ENCODE assay signal across 22 cellular contexts in genomic region chr2:99622578-99622977, GRCh38.
"Had no signal": no experiment of that assay in that cellular context is flagged by ENCODE, and none has a peak within 500 bp of the region (broad histone marks: within the 10 kb centered on the region; RNA-seq: fewer than 3 reads in every experiment).

No MANE protein-coding gene starts in this region.

- ATAC-seq: activated CD8-positive, alpha-beta memory T cell treated with anti-CD3 and anti-CD28 coated beads, Interleukin-2, amount 10 ng/mL, durations not matched to agents 7 days and 5 days; left lobe of liver; naive thymus-derived CD8-positive, alpha-beta T cell; stimulated activated naive CD8-positive, alpha-beta T cell treated with anti-CD3 and anti-CD28 coated beads, Interleukin-15, amount 100 ng/mL, for 72 hours had no signal

- H3K4me3 Mint-ChIP-seq: activated CD4-positive, alpha-beta memory T cell treated with anti-CD3 and anti-CD28 coated beads, Interleukin-2, amount 10 ng/mL, durations not matched to agents 7 days and 5 days; activated CD8-positive, alpha-beta memory T cell treated with anti-CD3 and anti-CD28 coated beads, Interleukin-2, amount 10 ng/mL, durations not matched to agents 7 days and 5 days; central memory CD8-positive, alpha-beta T cell; naive thymus-derived CD8-positive, alpha-beta T cell; stimulated activated naive CD8-positive, alpha-beta T cell treated with anti-CD3 and anti-CD28 coated beads, Interleukin-15, amount 100 ng/mL, for 72 hours had no signal

- H3K27ac ChIP-seq: breast epithelium, colonic mucosa, epithelial cell of prostate, lower lobe of right lung, neutrophil, ovary, prostate gland had no signal

- H3K36me3 ChIP-seq: breast epithelium, colonic mucosa, heart right ventricle, lower lobe of right lung, neutrophil, ovary, prostate gland, transverse colon had no signal

- H3K4me3 ChIP-seq: breast epithelium, colonic mucosa, heart right ventricle, lower lobe of right lung, ovary, prostate gland, transverse colon had no signal

- H3K4me1 ChIP-seq: breast epithelium, colonic mucosa, lower lobe of right lung, prostate gland had no signal

- H3K36me3 Mint-ChIP-seq: activated CD8-positive, alpha-beta memory T cell treated with anti-CD3 and anti-CD28 coated beads, Interleukin-2, amount 10 ng/mL, durations not matched to agents 7 days and 5 days; naive thymus-derived CD8-positive, alpha-beta T cell had no signal

- H3K27me3 ChIP-seq: breast epithelium, colonic mucosa, heart right ventricle, neutrophil, ovary, transverse colon had no signal

- H3K4me1 Mint-ChIP-seq: activated CD4-positive, alpha-beta memory T cell treated with anti-CD3 and anti-CD28 coated beads, Interleukin-2, amount 10 ng/mL, durations not matched to agents 7 days and 5 days; activated CD8-positive, alpha-beta memory T cell treated with anti-CD3 and anti-CD28 coated beads, Interleukin-2, amount 10 ng/mL, durations not matched to agents 7 days and 5 days; central memory CD8-positive, alpha-beta T cell; stimulated activated naive CD8-positive, alpha-beta T cell treated with anti-CD3 and anti-CD28 coated beads, Interleukin-15, amount 100 ng/mL, for 72 hours had no signal

- H3K9me3 Mint-ChIP-seq: activated CD4-positive, alpha-beta memory T cell treated with anti-CD3 and anti-CD28 coated beads, Interleukin-2, amount 10 ng/mL, durations not matched to agents 7 days and 5 days; central memory CD8-positive, alpha-beta T cell; naive thymus-derived CD8-positive, alpha-beta T cell; stimulated activated naive CD8-positive, alpha-beta T cell treated with anti-CD3 and anti-CD28 coated beads, Interleukin-15, amount 100 ng/mL, for 72 hours had no signal

- H3K27ac Mint-ChIP-seq: activated CD4-positive, alpha-beta memory T cell treated with anti-CD3 and anti-CD28 coated beads, Interleukin-2, amount 10 ng/mL, durations not matched to agents 7 days and 5 days; activated CD8-positive, alpha-beta memory T cell treated with anti-CD3 and anti-CD28 coated beads, Interleukin-2, amount 10 ng/mL, durations not matched to agents 7 days and 5 days; naive thymus-derived CD8-positive, alpha-beta T cell had no signal

- DNase-seq: activated CD4-positive, alpha-beta memory T cell treated with anti-CD3 and anti-CD28 coated beads, Interleukin-2, amount 10 ng/mL, durations not matched to agents 7 days and 5 days; activated CD4-positive, alpha-beta T cell treated with anti-CD3 and anti-CD28 coated beads for 48 hours; activated CD8-positive, alpha-beta memory T cell treated with anti-CD3 and anti-CD28 coated beads, Interleukin-2, amount 10 ng/mL, durations not matched to agents 7 days and 5 days; activated effector memory CD4-positive, alpha-beta T cell treated with anti-CD3 and anti-CD28 coated beads, Interleukin-2, amount 50 U/mL, for 16 hours; activated naive CD4-positive, alpha-beta T cell treated with anti-CD3 and anti-CD28 coated beads, Interleukin-2, amount 50 U/mL, for 16 hours; activated T-cell treated with anti-CD3 and anti-CD28 coated beads for 4 hours; colonic mucosa; heart right ventricle; kidney; lower lobe of right lung; naive thymus-derived CD8-positive, alpha-beta T cell; ovary; stimulated activated CD4-positive, alpha-beta T cell treated with anti-CD3 and anti-CD28 coated beads, Interleukin-12 subunit alpha, Interleukin-12 subunit beta, amount 100 ng/mL, for 4 hours; stimulated activated naive CD8-positive, alpha-beta T cell treated with anti-CD3 and anti-CD28 coated beads, Interleukin-15, amount 100 ng/mL, for 72 hours; T-helper 9 cell; transverse colon had no signal

- H3K27me3 Mint-ChIP-seq: activated CD4-positive, alpha-beta memory T cell treated with anti-CD3 and anti-CD28 coated beads, Interleukin-2, amount 10 ng/mL, durations not matched to agents 7 days and 5 days; stimulated activated naive CD8-positive, alpha-beta T cell treated with anti-CD3 and anti-CD28 coated beads, Interleukin-15, amount 100 ng/mL, for 72 hours had no signal

- H3K9me3 ChIP-seq: breast epithelium, colonic mucosa, heart right ventricle, lower lobe of right lung, neutrophil, ovary, prostate gland, transverse colon had no signal
